ENCODE assay signal across 1 cellular context in the genomic region with DNA sequence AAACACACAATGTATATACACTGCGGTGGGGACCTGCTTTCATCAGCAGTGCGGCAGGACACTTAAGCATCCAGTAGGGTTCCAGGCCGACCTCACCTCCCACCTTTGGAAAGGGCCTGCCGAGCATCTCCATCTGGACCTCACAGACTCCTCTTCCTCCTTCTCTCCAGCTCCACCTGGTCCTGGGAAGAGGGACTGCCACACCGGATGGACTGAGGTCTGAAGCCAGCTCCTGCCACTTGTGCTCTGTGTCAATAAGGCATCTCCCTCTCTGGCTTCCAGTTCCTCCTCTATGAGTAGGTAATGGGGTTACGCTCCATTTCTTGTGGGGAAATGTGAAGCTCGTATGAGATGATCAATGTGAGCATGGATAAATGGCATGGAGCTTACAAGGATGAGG.
TF ChIP-seq lines count a peak whose summit lies in the region.

No MANE protein-coding gene starts in this region.

TF ChIP-seq in WTC11, 78 proteins besides CTCF, POLR2A, EP300 and RAD21 (continued from another document):
- no peak for TF ChIP-seq ZNF396 (CRISPR knock-in tag; IDR thresholded peaks at IDR 0.05; ENCODE audit: borderline replicate concordance)
- no peak for TF ChIP-seq ZNF232 (CRISPR knock-in tag; IDR thresholded peaks at IDR 0.05)
- TF ChIP-seq, protein P1, sequence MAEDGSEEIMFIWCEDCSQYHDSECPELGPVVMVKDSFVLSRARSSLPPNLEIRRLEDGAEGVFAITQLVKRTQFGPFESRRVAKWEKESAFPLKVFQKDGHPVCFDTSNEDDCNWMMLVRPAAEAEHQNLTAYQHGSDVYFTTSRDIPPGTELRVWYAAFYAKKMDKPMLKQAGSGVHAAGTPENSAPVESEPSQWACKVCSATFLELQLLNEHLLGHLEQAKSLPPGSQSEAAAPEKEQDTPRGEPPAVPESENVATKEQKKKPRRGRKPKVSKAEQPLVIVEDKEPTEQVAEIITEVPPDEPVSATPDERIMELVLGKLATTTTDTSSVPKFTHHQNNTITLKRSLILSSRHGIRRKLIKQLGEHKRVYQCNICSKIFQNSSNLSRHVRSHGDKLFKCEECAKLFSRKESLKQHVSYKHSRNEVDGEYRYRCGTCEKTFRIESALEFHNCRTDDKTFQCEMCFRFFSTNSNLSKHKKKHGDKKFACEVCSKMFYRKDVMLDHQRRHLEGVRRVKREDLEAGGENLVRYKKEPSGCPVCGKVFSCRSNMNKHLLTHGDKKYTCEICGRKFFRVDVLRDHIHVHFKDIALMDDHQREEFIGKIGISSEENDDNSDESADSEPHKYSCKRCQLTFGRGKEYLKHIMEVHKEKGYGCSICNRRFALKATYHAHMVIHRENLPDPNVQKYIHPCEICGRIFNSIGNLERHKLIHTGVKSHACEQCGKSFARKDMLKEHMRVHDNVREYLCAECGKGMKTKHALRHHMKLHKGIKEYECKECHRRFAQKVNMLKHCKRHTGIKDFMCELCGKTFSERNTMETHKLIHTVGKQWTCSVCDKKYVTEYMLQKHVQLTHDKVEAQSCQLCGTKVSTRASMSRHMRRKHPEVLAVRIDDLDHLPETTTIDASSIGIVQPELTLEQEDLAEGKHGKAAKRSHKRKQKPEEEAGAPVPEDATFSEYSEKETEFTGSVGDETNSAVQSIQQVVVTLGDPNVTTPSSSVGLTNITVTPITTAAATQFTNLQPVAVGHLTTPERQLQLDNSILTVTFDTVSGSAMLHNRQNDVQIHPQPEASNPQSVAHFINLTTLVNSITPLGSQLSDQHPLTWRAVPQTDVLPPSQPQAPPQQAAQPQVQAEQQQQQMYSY (CRISPR knock-in tag; IDR thresholded peaks at IDR 0.05) = no peak
- TF ChIP-seq, protein P2, sequence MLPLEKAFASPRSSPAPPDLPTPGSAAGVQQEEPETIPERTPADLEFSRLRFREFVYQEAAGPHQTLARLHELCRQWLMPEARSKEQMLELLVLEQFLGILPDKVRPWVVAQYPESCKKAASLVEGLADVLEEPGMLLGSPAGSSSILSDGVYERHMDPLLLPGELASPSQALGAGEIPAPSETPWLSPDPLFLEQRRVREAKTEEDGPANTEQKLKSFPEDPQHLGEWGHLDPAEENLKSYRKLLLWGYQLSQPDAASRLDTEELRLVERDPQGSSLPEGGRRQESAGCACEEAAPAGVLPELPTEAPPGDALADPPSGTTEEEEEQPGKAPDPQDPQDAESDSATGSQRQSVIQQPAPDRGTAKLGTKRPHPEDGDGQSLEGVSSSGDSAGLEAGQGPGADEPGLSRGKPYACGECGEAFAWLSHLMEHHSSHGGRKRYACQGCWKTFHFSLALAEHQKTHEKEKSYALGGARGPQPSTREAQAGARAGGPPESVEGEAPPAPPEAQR (CRISPR knock-in tag; IDR thresholded peaks at IDR 0.05) = no peak
- TF ChIP-seq, protein P3, sequence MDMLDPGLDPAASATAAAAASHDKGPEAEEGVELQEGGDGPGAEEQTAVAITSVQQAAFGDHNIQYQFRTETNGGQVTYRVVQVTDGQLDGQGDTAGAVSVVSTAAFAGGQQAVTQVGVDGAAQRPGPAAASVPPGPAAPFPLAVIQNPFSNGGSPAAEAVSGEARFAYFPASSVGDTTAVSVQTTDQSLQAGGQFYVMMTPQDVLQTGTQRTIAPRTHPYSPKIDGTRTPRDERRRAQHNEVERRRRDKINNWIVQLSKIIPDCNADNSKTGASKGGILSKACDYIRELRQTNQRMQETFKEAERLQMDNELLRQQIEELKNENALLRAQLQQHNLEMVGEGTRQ (CRISPR knock-in tag; IDR thresholded peaks at IDR 0.05) = no peak
- TF ChIP-seq, protein P4, sequence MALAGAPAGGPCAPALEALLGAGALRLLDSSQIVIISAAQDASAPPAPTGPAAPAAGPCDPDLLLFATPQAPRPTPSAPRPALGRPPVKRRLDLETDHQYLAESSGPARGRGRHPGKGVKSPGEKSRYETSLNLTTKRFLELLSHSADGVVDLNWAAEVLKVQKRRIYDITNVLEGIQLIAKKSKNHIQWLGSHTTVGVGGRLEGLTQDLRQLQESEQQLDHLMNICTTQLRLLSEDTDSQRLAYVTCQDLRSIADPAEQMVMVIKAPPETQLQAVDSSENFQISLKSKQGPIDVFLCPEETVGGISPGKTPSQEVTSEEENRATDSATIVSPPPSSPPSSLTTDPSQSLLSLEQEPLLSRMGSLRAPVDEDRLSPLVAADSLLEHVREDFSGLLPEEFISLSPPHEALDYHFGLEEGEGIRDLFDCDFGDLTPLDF (CRISPR knock-in tag; IDR thresholded peaks at IDR 0.05) = no peak
- no peak for TF ChIP-seq FOXK1 (CRISPR knock-in tag; IDR thresholded peaks at IDR 0.05)
- TF ChIP-seq, protein P5, sequence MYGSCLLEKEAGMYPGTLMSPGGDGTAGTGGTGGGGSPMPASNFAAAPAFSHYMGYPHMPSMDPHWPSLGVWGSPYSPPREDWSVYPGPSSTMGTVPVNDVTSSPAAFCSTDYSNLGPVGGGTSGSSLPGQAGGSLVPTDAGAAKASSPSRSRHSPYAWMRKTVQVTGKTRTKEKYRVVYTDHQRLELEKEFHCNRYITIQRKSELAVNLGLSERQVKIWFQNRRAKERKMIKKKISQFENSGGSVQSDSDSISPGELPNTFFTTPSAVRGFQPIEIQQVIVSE (CRISPR knock-in tag; IDR thresholded peaks at IDR 0.05; ENCODE audit: borderline replicate concordance) = no peak
- TF ChIP-seq, protein P6, sequence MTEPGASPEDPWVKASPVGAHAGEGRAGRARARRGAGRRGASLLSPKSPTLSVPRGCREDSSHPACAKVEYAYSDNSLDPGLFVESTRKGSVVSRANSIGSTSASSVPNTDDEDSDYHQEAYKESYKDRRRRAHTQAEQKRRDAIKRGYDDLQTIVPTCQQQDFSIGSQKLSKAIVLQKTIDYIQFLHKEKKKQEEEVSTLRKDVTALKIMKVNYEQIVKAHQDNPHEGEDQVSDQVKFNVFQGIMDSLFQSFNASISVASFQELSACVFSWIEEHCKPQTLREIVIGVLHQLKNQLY (CRISPR knock-in tag; IDR thresholded peaks at IDR 0.05) = no peak
- TF ChIP-seq JAZF1 (CRISPR knock-in tag; IDR thresholded peaks at IDR 0.05) = no peak
- TF ChIP-seq, protein P7, sequence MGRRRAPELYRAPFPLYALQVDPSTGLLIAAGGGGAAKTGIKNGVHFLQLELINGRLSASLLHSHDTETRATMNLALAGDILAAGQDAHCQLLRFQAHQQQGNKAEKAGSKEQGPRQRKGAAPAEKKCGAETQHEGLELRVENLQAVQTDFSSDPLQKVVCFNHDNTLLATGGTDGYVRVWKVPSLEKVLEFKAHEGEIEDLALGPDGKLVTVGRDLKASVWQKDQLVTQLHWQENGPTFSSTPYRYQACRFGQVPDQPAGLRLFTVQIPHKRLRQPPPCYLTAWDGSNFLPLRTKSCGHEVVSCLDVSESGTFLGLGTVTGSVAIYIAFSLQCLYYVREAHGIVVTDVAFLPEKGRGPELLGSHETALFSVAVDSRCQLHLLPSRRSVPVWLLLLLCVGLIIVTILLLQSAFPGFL (CRISPR knock-in tag; IDR thresholded peaks at IDR 0.05; ENCODE audit: borderline replicate concordance) = no peak
- no peak for TF ChIP-seq ZNF263 (CRISPR knock-in tag; IDR thresholded peaks at IDR 0.05; ENCODE audit: low read depth)
- no peak for TF ChIP-seq GRHL2 (CRISPR knock-in tag; IDR thresholded peaks at IDR 0.05; ENCODE audit: insufficient replicate concordance, severe bottlenecking)
